In the genomic region with DNA sequence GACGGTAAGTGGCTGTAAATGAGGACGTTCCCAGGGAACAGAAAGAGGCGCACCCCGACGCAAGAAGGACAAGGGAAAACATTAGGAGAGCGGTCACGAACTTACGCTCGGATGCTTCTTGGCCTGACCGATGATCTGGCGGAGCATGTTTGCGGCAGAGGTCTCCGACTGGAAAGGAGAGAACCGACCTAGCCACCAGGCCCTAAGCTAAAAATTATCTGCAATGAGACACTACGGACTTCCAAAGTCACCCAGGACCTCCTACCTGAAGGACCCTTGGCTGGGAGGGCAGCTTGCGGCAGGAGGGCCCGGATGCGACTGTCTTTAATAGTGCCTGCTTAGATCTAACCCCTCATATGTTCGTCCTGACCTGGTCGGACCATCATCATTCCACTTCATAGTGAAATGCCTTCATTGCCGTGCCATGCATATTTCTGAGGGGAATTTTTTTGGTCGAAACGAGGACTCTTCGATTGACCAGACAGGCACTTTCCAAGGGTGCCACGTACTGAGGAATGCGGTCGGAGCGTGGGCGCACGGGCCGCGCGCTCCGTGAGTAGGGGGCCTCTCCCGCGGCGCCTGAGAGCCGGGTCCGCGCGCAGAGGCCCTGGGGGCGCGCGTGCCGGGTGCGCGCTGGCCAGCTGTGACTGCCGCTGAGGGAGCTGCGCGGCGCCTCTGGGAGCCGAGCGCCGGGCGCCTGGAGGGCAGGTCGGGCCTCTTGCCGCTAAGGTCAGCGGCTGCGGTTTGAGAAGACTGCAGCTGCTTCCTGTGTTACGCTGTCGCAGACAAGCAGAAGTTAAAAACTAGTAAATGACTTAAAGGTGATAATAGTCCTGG, we compare ENCODE assay signal across 1 cellular context.
TF ChIP-seq lines count a peak whose summit lies in the region.

No MANE protein-coding gene starts in this region.

TF ChIP-seq in HepG2, 621 proteins besides CTCF, POLR2A, EP300 and RAD21 (continued from another document):
- TF ChIP-seq, protein P1, sequence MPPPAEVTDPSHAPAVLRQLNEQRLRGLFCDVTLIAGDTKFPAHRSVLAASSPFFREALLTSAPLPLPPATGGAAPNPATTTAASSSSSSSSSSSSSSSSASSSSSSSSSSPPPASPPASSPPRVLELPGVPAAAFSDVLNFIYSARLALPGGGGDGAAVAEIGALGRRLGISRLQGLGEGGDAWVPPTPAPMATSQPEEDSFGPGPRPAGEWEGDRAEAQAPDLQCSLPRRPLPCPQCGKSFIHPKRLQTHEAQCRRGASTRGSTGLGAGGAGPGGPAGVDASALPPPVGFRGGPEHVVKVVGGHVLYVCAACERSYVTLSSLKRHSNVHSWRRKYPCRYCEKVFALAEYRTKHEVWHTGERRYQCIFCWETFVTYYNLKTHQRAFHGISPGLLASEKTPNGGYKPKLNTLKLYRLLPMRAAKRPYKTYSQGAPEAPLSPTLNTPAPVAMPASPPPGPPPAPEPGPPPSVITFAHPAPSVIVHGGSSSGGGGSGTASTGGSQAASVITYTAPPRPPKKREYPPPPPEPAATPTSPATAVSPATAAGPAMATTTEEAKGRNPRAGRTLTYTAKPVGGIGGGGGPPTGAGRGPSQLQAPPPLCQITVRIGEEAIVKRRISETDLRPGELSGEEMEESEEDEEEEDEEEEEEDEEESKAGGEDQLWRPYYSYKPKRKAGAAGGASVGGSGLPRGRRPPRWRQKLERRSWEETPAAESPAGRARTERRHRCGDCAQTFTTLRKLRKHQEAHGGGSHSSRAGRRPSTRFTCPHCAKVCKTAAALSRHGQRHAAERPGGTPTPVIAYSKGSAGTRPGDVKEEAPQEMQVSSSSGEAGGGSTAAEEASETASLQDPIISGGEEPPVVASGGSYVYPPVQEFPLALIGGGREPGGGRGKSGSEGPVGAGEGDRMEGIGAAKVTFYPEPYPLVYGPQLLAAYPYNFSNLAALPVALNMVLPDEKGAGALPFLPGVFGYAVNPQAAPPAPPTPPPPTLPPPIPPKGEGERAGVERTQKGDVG (CRISPR knock-in tag; IDR thresholded peaks at IDR 0.05; ENCODE audit: borderline replicate concordance) = no peak
- TF ChIP-seq ZNF850 (CRISPR knock-in tag; conservative IDR thresholded peaks at IDR 0.05) = 0 out of 2 replicates have a peak, but pooled peaks have one; percentile 80
- TF ChIP-seq, protein P2, sequence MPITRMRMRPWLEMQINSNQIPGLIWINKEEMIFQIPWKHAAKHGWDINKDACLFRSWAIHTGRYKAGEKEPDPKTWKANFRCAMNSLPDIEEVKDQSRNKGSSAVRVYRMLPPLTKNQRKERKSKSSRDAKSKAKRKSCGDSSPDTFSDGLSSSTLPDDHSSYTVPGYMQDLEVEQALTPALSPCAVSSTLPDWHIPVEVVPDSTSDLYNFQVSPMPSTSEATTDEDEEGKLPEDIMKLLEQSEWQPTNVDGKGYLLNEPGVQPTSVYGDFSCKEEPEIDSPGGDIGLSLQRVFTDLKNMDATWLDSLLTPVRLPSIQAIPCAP (CRISPR knock-in tag; IDR thresholded peaks at IDR 0.05; ENCODE audit: low read depth) = no peak
- TF ChIP-seq, protein P3, sequence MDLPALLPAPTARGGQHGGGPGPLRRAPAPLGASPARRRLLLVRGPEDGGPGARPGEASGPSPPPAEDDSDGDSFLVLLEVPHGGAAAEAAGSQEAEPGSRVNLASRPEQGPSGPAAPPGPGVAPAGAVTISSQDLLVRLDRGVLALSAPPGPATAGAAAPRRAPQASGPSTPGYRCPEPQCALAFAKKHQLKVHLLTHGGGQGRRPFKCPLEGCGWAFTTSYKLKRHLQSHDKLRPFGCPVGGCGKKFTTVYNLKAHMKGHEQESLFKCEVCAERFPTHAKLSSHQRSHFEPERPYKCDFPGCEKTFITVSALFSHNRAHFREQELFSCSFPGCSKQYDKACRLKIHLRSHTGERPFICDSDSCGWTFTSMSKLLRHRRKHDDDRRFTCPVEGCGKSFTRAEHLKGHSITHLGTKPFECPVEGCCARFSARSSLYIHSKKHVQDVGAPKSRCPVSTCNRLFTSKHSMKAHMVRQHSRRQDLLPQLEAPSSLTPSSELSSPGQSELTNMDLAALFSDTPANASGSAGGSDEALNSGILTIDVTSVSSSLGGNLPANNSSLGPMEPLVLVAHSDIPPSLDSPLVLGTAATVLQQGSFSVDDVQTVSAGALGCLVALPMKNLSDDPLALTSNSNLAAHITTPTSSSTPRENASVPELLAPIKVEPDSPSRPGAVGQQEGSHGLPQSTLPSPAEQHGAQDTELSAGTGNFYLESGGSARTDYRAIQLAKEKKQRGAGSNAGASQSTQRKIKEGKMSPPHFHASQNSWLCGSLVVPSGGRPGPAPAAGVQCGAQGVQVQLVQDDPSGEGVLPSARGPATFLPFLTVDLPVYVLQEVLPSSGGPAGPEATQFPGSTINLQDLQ (CRISPR knock-in tag; IDR thresholded peaks at IDR 0.05) = no peak
- TF ChIP-seq, protein P4, sequence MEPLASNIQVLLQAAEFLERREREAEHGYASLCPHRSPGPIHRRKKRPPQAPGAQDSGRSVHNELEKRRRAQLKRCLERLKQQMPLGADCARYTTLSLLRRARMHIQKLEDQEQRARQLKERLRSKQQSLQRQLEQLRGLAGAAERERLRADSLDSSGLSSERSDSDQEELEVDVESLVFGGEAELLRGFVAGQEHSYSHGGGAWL (CRISPR knock-in tag; IDR thresholded peaks at IDR 0.05) = 0 out of 2 replicates have a peak, but pooled peaks have one; percentile 35
- TF ChIP-seq PAF1 (CRISPR knock-in tag; IDR thresholded peaks at IDR 0.05) = no peak
- TF ChIP-seq RARA (CRISPR knock-in tag; IDR thresholded peaks at IDR 0.05) = 0 out of 2 replicates have a peak, but pooled peaks have one; percentile 13
- no peak for TF ChIP-seq ZNF24 (IDR thresholded peaks at IDR 0.05)
- peak; percentile 96 for TF ChIP-seq POLR2AphosphoS5 (IDR thresholded peaks at IDR 0.05; ENCODE audit: low read depth, low read length)
- TF ChIP-seq BHLHE40 (IDR thresholded peaks at IDR 0.05; ENCODE audit: low read length) = peak; percentile 85
- peak; percentile 94 for TF ChIP-seq PHF8 (CRISPR knock-in tag; IDR thresholded peaks at IDR 0.05)
- TF ChIP-seq PAX8 (CRISPR knock-in tag; IDR thresholded peaks at IDR 0.05; ENCODE audit: borderline replicate concordance) = no peak
- no peak for TF ChIP-seq RFX3 (CRISPR knock-in tag; IDR thresholded peaks at IDR 0.05)
- peak; percentile 82 for TF ChIP-seq KMT2B (CRISPR knock-in tag; IDR thresholded peaks at IDR 0.05)
- no peak for TF ChIP-seq HNF4A (CRISPR knock-in tag; IDR thresholded peaks at IDR 0.05)
- TF ChIP-seq, protein P5, sequence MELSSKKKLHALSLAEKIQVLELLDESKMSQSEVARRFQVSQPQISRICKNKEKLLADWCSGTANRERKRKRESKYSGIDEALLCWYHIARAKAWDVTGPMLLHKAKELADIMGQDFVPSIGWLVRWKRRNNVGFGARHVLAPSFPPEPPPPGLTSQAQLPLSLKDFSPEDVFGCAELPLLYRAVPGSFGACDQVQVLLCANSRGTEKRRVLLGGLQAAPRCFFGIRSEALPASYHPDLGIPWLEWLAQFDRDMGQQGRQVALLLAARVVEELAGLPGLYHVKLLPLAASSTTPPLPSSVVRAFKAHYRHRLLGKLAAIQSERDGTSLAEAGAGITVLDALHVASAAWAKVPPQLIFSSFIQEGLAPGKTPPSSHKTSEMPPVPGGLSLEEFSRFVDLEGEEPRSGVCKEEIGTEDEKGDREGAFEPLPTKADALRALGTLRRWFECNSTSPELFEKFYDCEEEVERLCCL (CRISPR knock-in tag; IDR thresholded peaks at IDR 0.05; ENCODE audit: borderline replicate concordance) = 0 out of 2 replicates have a peak, but pooled peaks have one; percentile 77
- peak; percentile 60 for TF ChIP-seq IRF2 (CRISPR knock-in tag; IDR thresholded peaks at IDR 0.05)
- peak; percentile 82; the same call in 1 of the 2 replicates for TF ChIP-seq ZNF558 (CRISPR knock-in tag; IDR thresholded peaks at IDR 0.05; ENCODE audit: borderline replicate concordance)
- no peak for TF ChIP-seq HIVEP1 (CRISPR knock-in tag; IDR thresholded peaks at IDR 0.05)
- TF ChIP-seq DNMT1 (CRISPR knock-in tag; IDR thresholded peaks at IDR 0.05) = no peak
- TF ChIP-seq WIZ (CRISPR knock-in tag; IDR thresholded peaks at IDR 0.05) = no peak
